Comparison of ENCODE assay signal across 11 cellular contexts in the genomic region with DNA sequence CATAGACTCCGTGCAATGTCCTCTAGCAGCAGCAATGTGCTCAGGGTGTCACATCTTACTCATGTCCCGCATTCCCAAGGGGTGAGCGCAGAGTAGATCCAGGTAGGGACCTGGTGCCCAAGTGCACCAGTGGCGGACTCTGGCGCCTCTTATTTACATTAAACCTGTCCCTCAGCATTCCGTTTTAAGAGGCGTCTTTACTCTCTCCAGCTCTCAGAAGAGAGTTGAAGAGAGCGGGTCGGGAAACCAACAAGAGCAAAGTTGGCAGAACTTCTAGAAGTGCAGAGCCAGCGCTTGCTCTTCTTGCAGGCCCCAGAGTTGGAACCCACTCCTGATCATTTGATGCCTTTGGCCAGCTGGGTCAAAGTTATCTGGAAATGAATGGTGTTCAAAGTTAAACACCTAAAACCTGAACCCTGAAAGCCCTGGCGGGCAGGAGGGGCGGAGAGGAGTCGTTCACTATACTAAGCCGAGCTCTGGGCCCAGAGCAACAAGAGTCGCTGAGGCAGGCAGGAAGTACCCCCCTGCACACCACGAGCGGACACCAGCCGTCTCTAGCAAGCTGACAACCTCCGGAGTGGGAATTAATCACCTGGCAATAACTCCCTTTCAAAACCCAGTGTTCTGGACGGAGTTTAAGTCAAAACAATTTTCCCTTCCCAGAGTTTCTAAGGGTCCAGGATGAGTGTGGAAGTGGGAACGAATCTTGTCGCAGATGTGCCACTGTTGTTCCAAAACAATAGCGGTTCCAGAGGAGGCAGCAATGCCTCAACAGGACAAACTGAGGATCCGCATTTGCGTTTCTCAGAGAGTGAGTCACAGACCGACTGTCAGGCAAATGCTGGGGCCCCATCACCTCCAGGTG.
A peak's percentile ranks its signal among the peaks of the same experiment; 100 is the strongest.
DNase-seq lines count a peak whose midpoint lies in the region; FAIRE-seq and TF ChIP-seq lines count a peak whose summit lies in the region.
"Had no signal": no experiment of that assay in that cellular context is flagged by ENCODE, and none has a peak within 500 bp of the region (broad histone marks: within the 10 kb centered on the region; RNA-seq: fewer than 3 reads in every experiment).

No MANE protein-coding gene starts in this region.

- H3K36me3 ChIP-seq in iPS-20b (ENCODE audit: insufficient read depth, low read depth, low read length) (no peaks in the 10 kb centered on the region), small intestine (ENCODE audit: control insufficient read depth in 2 of 2, insufficient read depth in 2 of 2, low read length in 2 of 2) (no peaks in the 10 kb centered on the region)
- H3K36me3 ChIP-seq: cardiac muscle cell had no signal

- peaks cover 18% of the 10 kb centered on the region for H3K4me1 Mint-ChIP-seq in activated naive CD8-positive, alpha-beta T cell (ENCODE audit: low read depth)
- peaks cover 10% of the 10 kb centered on the region for H3K4me1 Mint-ChIP-seq in CD14-positive monocyte

- peaks cover 24% of the 10 kb centered on the region for H3K4me1 ChIP-seq in iPS-20b (ENCODE audit: insufficient read depth, low read length)
- H3K4me1 ChIP-seq in small intestine (ENCODE audit: control insufficient read depth in 2 of 2, insufficient read depth in 1 of 2, low read depth in 1 of 2, low read length in 1 of 2): peaks cover 2 to 6% of the 10 kb centered on the region in 2 donors

- no peak overlapping the region for H3K27ac Mint-ChIP-seq in activated naive CD8-positive, alpha-beta T cell
- no peak overlapping the region for H3K27ac Mint-ChIP-seq in CD14-positive monocyte

- no peak for FAIRE-seq in small intestine (lab: Jason Lieb, UNC)

- DNase-seq in SIG-M5 treated with dmso at 0.1 percent for 504 hours (lab: John Stamatoyannopoulos, UW; ENCODE audit: unreplicated experiment): peak; percentile 48
- DNase-seq in SIG-M5 (lab: John Stamatoyannopoulos, UW): no peak
- peak; percentile 15 for DNase-seq in small intestine
- no peak for DNase-seq in SW480 (ENCODE audit: low spot score)
- no peak for DNase-seq in CD14-positive monocyte (ENCODE audit: low spot score)
- no peak for DNase-seq in amniotic stem cell (lab: John Stamatoyannopoulos, UW)
- DNase-seq: NCI-H2081 treated with DMSO at 0.1 percent for 48 hours had no signal

- no peak overlapping the region for H3K27ac ChIP-seq in iPS-20b (ENCODE audit: low read length)
- no peak overlapping the region for H3K27ac ChIP-seq in small intestine (ENCODE audit: low read depth in 1 of 2, low read length in 1 of 2)
- H3K27ac ChIP-seq: cardiac muscle cell, SK-N-MC had no signal

- H3K36me3 Mint-ChIP-seq in activated naive CD8-positive, alpha-beta T cell: no peaks in the 10 kb centered on the region
- H3K36me3 Mint-ChIP-seq in CD14-positive monocyte: peaks cover 0 to 2% of the 10 kb centered on the region in 2 donors

- H3K4me3 ChIP-seq in iPS-20b (ENCODE audit: low read length) (peak overlapping the region; percentile 49), small intestine (ENCODE audit: low read depth in 1 of 2, low read length in 2 of 2) (no peak overlapping the region)
- H3K4me3 ChIP-seq: cardiac muscle cell, SK-N-MC had no signal

- TF ChIP-seq CTCF in CD14-positive monocyte (IDR thresholded peaks at IDR 0.05): no peak

- 34 to 62% (median 56%) methylated on average over 26 of the region's 26 CpGs for WGBS in small intestine, 3 donors

- peak overlapping the region; percentile 70 for H3K4me3 Mint-ChIP-seq in activated naive CD8-positive, alpha-beta T cell
- H3K4me3 Mint-ChIP-seq in CD14-positive monocyte: peak overlapping the region in 1 of 2 donors; percentile 74

- no peaks in the 10 kb centered on the region; the same call in 1 of the 2 replicates for H3K9me3 ChIP-seq in iPS-20b (ENCODE audit: insufficient read depth, low read depth, low read length)
- no peaks in the 10 kb centered on the region for H3K9me3 ChIP-seq in small intestine (ENCODE audit: control insufficient read depth, low read depth)

- peaks cover 2% of the 10 kb centered on the region for H3K9me3 Mint-ChIP-seq in activated naive CD8-positive, alpha-beta T cell (ENCODE audit: low read depth)
- H3K9me3 Mint-ChIP-seq in CD14-positive monocyte: peaks cover under 1 to 18% (median 8%) of the 10 kb centered on the region in 7 donors

- peaks cover 31% of the 10 kb centered on the region for H3K27me3 Mint-ChIP-seq in activated naive CD8-positive, alpha-beta T cell
- H3K27me3 Mint-ChIP-seq in CD14-positive monocyte (ENCODE audit: low read depth in 3 of 3): peaks cover 6 to 28% (median 14%) of the 10 kb centered on the region in 3 donors

- intact Hi-C loops in CD14-positive monocyte (cut with micrococcal nuclease): loop anchor here in 1 of 2 donors (10.0 kb wide), 1 partner anchor 539 kb away; no protein-coding TSS in a partner anchor

- H3K27me3 ChIP-seq in iPS-20b (ENCODE audit: insufficient read depth, low read length): peaks cover 69% of the 10 kb centered on the region
- H3K27me3 ChIP-seq in small intestine (ENCODE audit: control insufficient read depth in 2 of 2, insufficient read depth in 2 of 2, low read length in 2 of 2): peaks cover 0 to 22% of the 10 kb centered on the region in 2 donors

- no peak overlapping the region for H3K9ac ChIP-seq in iPS-20b (ENCODE audit: low read depth, low read length)

Comparison
In these comparisons a context has a peak if more than half of its experiments do, and no peak if none do; other contexts are left out.
1. DNase-seq: peak in SIG-M5 treated with dmso at 0.1 percent for 504 hours (single experiment) and small intestine (single experiment); none in SIG-M5 (single experiment), SW480 (single experiment), CD14-positive monocyte (single experiment) and amniotic stem cell (single experiment).